Comparison of ENCODE assay signal across 14 cellular contexts in genomic region chr16:4536391-4537106, GRCh38. TPM values are rescaled to one million over a fixed set of nuclear protein-coding genes. Genes with fewer than 3 reads are reported as not detected.
DNase-seq lines count a peak whose midpoint lies in the region; ATAC-seq and TF ChIP-seq lines count a peak whose summit lies in the region.
"Had no signal": no experiment of that assay in that cellular context is flagged by ENCODE, and none has a peak within 500 bp of the region (broad histone marks: within the 10 kb centered on the region; RNA-seq: fewer than 3 reads in every experiment).

No MANE protein-coding gene starts in this region.

- TF ChIP-seq POLR2A in heart left ventricle (IDR thresholded peaks at IDR 0.05) (no peak), vagina (IDR thresholded peaks at IDR 0.05) (no peak)

- H3K9me3 Mint-ChIP-seq in activated naive CD8-positive, alpha-beta T cell treated with anti-CD3 and anti-CD28 coated beads, Interleukin-2, amount 50 U/mL, for 24 hours = peaks cover 7% of the 10 kb centered on the region

- WGBS in heart left ventricle, 4 donors = 89 to 94% (median 90%) methylated on average over 15 of the region's 15 CpGs

- H3K4me3 ChIP-seq in left ventricle myocardium inferior (peak overlapping the region; percentile 97), heart left ventricle (peak overlapping the region in 2 of 12 donors; percentile 84 to 87), vagina (peak overlapping the region; percentile 81 to 89), left lung (no peak overlapping the region)

- H3K4me1 Mint-ChIP-seq in activated naive CD8-positive, alpha-beta T cell treated with anti-CD3 and anti-CD28 coated beads, Interleukin-2, amount 50 U/mL, for 24 hours = peaks cover 50% of the 10 kb centered on the region

- H3K27me3 ChIP-seq in left ventricle myocardium inferior (ENCODE audit: low read depth) (no peaks in the 10 kb centered on the region), heart left ventricle (no peaks in the 10 kb centered on the region), layer of hippocampus (ENCODE audit: control insufficient read depth, insufficient read depth, low read length) (no peaks in the 10 kb centered on the region), vagina (no peaks in the 10 kb centered on the region), left lung (peaks cover 0 to 19% of the 10 kb centered on the region in 2 donors)

- H3K4me1 ChIP-seq in left ventricle myocardium inferior (peaks cover 68% of the 10 kb centered on the region), heart left ventricle (peaks cover 0 to 52% (median 20%) of the 10 kb centered on the region in 12 donors), vagina (peaks cover 32% of the 10 kb centered on the region), left lung (peaks cover 5 to 18% of the 10 kb centered on the region in 2 donors)

- H3K36me3 ChIP-seq in left ventricle myocardium inferior = peaks cover 15% of the 10 kb centered on the region
- peaks cover 0 to 6% (median 0%) of the 10 kb centered on the region in 9 donors for H3K36me3 ChIP-seq in heart left ventricle
- H3K36me3 ChIP-seq in vagina = peaks cover 0 to 10% of the 10 kb centered on the region in 2 donors
- no peaks in the 10 kb centered on the region for H3K36me3 ChIP-seq in left lung

- no peak for DNase-seq in left ventricle myocardium inferior
- DNase-seq in heart left ventricle = no peak
- DNase-seq in activated naive CD8-positive, alpha-beta T cell treated with anti-CD3 and anti-CD28 coated beads, Interleukin-2, amount 50 U/mL, for 24 hours = no peak
- DNase-seq in vagina (ENCODE audit: extremely low spot score in 2 of 2) = no peak
- no peak for DNase-seq in NCI-H1436 (lab: John Stamatoyannopoulos, UW)
- DNase-seq in NCI-H748 (lab: John Stamatoyannopoulos, UW; ENCODE audit: unreplicated experiment) = no peak
- DNase-seq in left lung = no peak
- DNase-seq: amniotic stem cell; NK-92 treated with Interleukin-12 subunit alpha and Interleukin-12 subunit beta, amount 100 ng/mL, for 24 hours; spleen had no signal

- intact Hi-C loops in left ventricle myocardium inferior (cut with micrococcal nuclease) (no loop called here), heart left ventricle (cut with DNase I) (loop anchor here in 2 of 10 donors (5.0 kb wide), 3 partner anchors 59 to 109 kb away; partner anchors contain the start of genes DNAJA3 (in 1 of the 2) and HMOX2 (in 1 of the 2)), vagina (cut with DNase I) (no loop called here), left lung (cut with DNase I) (no loop called here)

- H3K9me3 ChIP-seq in left ventricle myocardium inferior (replicated peaks) (peaks cover 19% of the 10 kb centered on the region), heart left ventricle (peaks cover 0 to 17% (median 8%) of the 10 kb centered on the region in 12 donors), vagina (no peaks in the 10 kb centered on the region), left lung (peaks cover 0 to 16% of the 10 kb centered on the region in 2 donors)

- H3K27ac ChIP-seq in left ventricle myocardium inferior (replicated peaks) (peak overlapping the region; percentile 94), heart left ventricle (peak overlapping the region in 2 of 12 donors; percentile 92 to 95), layer of hippocampus (ENCODE audit: low read depth, low read length) (peak overlapping the region; percentile 99), vagina (peak overlapping the region; percentile 96), left lung (no peak overlapping the region)

- peaks cover 31% of the 10 kb centered on the region for H3K36me3 Mint-ChIP-seq in activated naive CD8-positive, alpha-beta T cell treated with anti-CD3 and anti-CD28 coated beads, Interleukin-2, amount 50 U/mL, for 24 hours (ENCODE audit: low read depth)

- no peaks in the 10 kb centered on the region for H3K27me3 Mint-ChIP-seq in activated naive CD8-positive, alpha-beta T cell treated with anti-CD3 and anti-CD28 coated beads, Interleukin-2, amount 50 U/mL, for 24 hours

- H3K4me3 Mint-ChIP-seq in activated naive CD8-positive, alpha-beta T cell treated with anti-CD3 and anti-CD28 coated beads, Interleukin-2, amount 50 U/mL, for 24 hours = peak overlapping the region; percentile 71

- peak overlapping the region; percentile 92 for H3K27ac Mint-ChIP-seq in activated naive CD8-positive, alpha-beta T cell treated with anti-CD3 and anti-CD28 coated beads, Interleukin-2, amount 50 U/mL, for 24 hours

- TF ChIP-seq CTCF in left ventricle myocardium inferior (IDR thresholded peaks at IDR 0.05; ENCODE audit: borderline replicate concordance) = no peak
- TF ChIP-seq CTCF in heart left ventricle (IDR thresholded peaks at IDR 0.05) = no peak
- no peak for TF ChIP-seq CTCF in vagina (IDR thresholded peaks at IDR 0.05)
- TF ChIP-seq CTCF in left lung (IDR thresholded peaks at IDR 0.05) = no peak

- no peak for ATAC-seq in heart left ventricle
- no peak for ATAC-seq in activated naive CD8-positive, alpha-beta T cell treated with anti-CD3 and anti-CD28 coated beads, Interleukin-2, amount 50 U/mL, for 24 hours
- ATAC-seq in left lung = no peak

RNA-seq across cellular contexts. Expression of gene CDIP1, which starts 2.0 kb away (rescaled TPM):
- total RNA-seq in left ventricle myocardium inferior (48.5 TPM), heart left ventricle (10 to 100 TPM; 44.6 to 51.1 (median 46.4) TPM), vagina (13.3 TPM), left lung (10 to 100 TPM; 22.2 to 27.0 TPM)
- 10 to 100 TPM; 33.3 to 44.6 TPM for polyA plus RNA-seq in heart left ventricle

RNA-seq across cellular contexts. Expression of gene C16orf96, which starts 19.6 kb away (rescaled TPM):
- total RNA-seq in left ventricle myocardium inferior = 0.08 TPM
- under 1 TPM in 7 of 9 donors, not detected in 2; 0.05 to 0.19 (median 0.15) TPM for total RNA-seq in heart left ventricle
- polyA plus RNA-seq in heart left ventricle = under 1 TPM; 0.01 to 0.04 TPM
- not detected for total RNA-seq in vagina
- total RNA-seq in left lung = under 1 TPM; 0.17 to 0.18 TPM
- total RNA-seq: fibroblast of villous mesenchyme, lung microvascular endothelial cell, M059J had no signal

Comparison
In these comparisons a context has a peak if more than half of its experiments do, and no peak if none do; other contexts are left out.
1. H3K27ac ChIP-seq: peak in left ventricle myocardium inferior (single experiment), layer of hippocampus (single experiment) and vagina (single experiment); none in left lung (0 of 2).
2. H3K4me3 ChIP-seq: peak in left ventricle myocardium inferior (single experiment) and vagina (2 of 2); none in left lung (0 of 2).